8 cellular contexts compared by ENCODE assay signal in genomic region chr14:24051789-24052655, GRCh38. TPM values are rescaled to one million over a fixed set of nuclear protein-coding genes. Genes with fewer than 3 reads are reported as not detected.
DNase-seq lines count a peak whose midpoint lies in the region; ATAC-seq, FAIRE-seq and TF ChIP-seq lines count a peak whose summit lies in the region.

TSS of gene CARMIL3 (plus strand) at chr14:24052009. CDS start at chr14:24052154, 145 bp downstream.

- H3K4me1 ChIP-seq in ascending aorta = peaks cover 9 to 12% of the 10 kb centered on the region in 2 donors
- peaks cover 10% of the 10 kb centered on the region for H3K4me1 ChIP-seq in psoas muscle

- TF ChIP-seq CTCF in ascending aorta (IDR thresholded peaks at IDR 0.05) (no peak), psoas muscle (IDR thresholded peaks at IDR 0.05) (no peak)

- no peak within 1 kb of the TSS for H3K27ac Mint-ChIP-seq in T-cell

- no peak for FAIRE-seq in H54 (lab: Jason Lieb, UNC)

- POLR2A ChIA-PET in T-cell (lab: Charles Lee) = no interaction called here

- peaks cover 11 to 23% of the 10 kb centered on the region in 2 donors for H3K27me3 Mint-ChIP-seq in T-cell

- peak; percentile 78 to 84 (median 80) for ATAC-seq in T-cell (replicated peaks in 1 of 4)
- ATAC-seq in psoas muscle = peak; percentile 76 to 96 (median 90)
- ATAC-seq in GM21360 (IDR thresholded peaks at IDR 0.05; ENCODE audit: unreplicated experiment) = no peak

- CTCF ChIA-PET in T-cell (lab: Charles Lee) = no interaction called here

- H3K27ac ChIP-seq in ascending aorta (no peak within 1 kb of the TSS), psoas muscle (no peak within 1 kb of the TSS)

- intact Hi-C loops in ascending aorta (cut with DNase I) (loop anchor here (2.0 kb wide), 1 partner anchor 37 kb away; no protein-coding TSS in a partner anchor), psoas muscle (cut with DNase I) (no loop called here)

- H3K27me3 ChIP-seq in ascending aorta (no peaks in the 10 kb centered on the region), psoas muscle (ENCODE audit: insufficient read depth in 3 of 3, low read length in 2 of 3) (peaks cover 0 to 41% (median 0%) of the 10 kb centered on the region in 3 donors)

- no peaks in the 10 kb centered on the region for H3K9me3 Mint-ChIP-seq in T-cell

- no peak for TF ChIP-seq POLR2A in H54 (IDR thresholded peaks at IDR 0.05; ENCODE audit: low read depth, low read length)

- H3K4me3 Mint-ChIP-seq in T-cell = peak within 1 kb of the TSS; percentile 79 to 83 (median 80)

- no peaks in the 10 kb centered on the region for H3K36me3 Mint-ChIP-seq in T-cell

- H3K36me3 ChIP-seq in ascending aorta = no peaks in the 10 kb centered on the region
- no peaks in the 10 kb centered on the region for H3K36me3 ChIP-seq in psoas muscle (ENCODE audit: insufficient read depth in 1 of 2, low read depth in 1 of 2)

- H3K4me1 Mint-ChIP-seq in T-cell = peaks cover 10 to 20% (median 16%) of the 10 kb centered on the region in 3 donors

- no peaks in the 10 kb centered on the region for H3K9me3 ChIP-seq in ascending aorta
- no peaks in the 10 kb centered on the region for H3K9me3 ChIP-seq in psoas muscle

- WGBS in psoas muscle, 3 donors = 0 to 1% (median 1%) methylated on average over 68 to 92 of the region's 92 CpGs

- H3K4me3 ChIP-seq in ascending aorta (peak within 1 kb of the TSS; percentile 61 to 81), psoas muscle (peak within 1 kb of the TSS; percentile 66)

- DNase-seq in GM03348 (ENCODE audit: low spot score) (peak; percentile 94), H54 (ENCODE audit: insufficient read length, low spot score) (peak; percentile 61), M059J (ENCODE audit: low read depth) (peak; percentile 40), T-cell (peak in 31 of 34 experiments; percentile 10 to 57 (median 36)), ascending aorta (ENCODE audit: low spot score in 2 of 2) (no peak), hepatic stellate cell (ENCODE audit: low spot score) (peak; percentile 80), psoas muscle (peak; percentile 67 to 78)

RNA-seq across cellular contexts. Expression of gene CARMIL3, which starts in this region (rescaled TPM):
- not detected in 2 replicates for total RNA-seq in M059J (2014; rRNA removed; shearing (Covaris generic))
- total RNA-seq in T-cell = 1 to 10 TPM in 1 of 5 donors, under 1 TPM in 4; 0.38 to 1.9 (median 0.59) TPM
- total RNA-seq in ascending aorta = not detected
- total RNA-seq in psoas muscle = under 1 TPM in 3 of 4 donors, not detected in 1; 0.04 to 0.10 (median 0.06) TPM
- polyA plus RNA-seq in psoas muscle = under 1 TPM in 2 of 3 donors, not detected in 1; 0.08 to 0.19 TPM

Comparison
In these comparisons a context has a peak if more than half of its experiments do, and no peak if none do; other contexts are left out.
1. Peak in DNase-seq in M059J; RNA of the gene not detected or under 1 TPM.
2. Peak in DNase-seq, ATAC-seq and H3K4me3 ChIP-seq in psoas muscle; RNA of the gene not detected or under 1 TPM.
3. DNase-seq: peak in GM03348 (single experiment), H54 (single experiment), T-cell (31 of 34) and hepatic stellate cell (single experiment); none in ascending aorta (0 of 2).